ENCODE assay signal across 15 cellular contexts in the genomic region with DNA sequence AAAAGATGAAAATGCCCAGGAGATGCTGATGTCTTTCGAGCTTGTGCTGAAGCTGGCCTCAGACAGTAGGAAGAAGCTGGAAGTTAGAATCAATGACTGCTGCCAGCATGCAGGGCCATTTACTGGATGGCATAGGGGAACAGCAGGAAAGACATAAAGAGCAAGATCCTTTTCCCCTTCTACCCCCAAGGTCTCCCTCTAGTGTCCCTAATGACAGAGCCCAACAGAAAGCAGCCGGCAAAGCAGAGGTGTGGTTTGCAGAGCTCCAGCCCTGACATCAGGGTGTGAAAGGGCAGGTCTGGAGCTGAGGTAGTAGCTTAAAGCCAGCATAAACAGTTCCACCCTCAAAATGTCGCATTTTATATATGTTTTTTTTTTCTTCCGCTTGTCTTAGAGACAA.
DNase-seq lines count a peak whose midpoint lies in the region; TF ChIP-seq lines count a peak whose summit lies in the region.
"Had no signal": no experiment of that assay in that cellular context is flagged by ENCODE, and none has a peak within 500 bp of the region (broad histone marks: within the 10 kb centered on the region; RNA-seq: fewer than 3 reads in every experiment).

No MANE protein-coding gene starts in this region.

- peaks cover 2% of the 10 kb centered on the region for H3K9me3 Mint-ChIP-seq in Calu3 (ENCODE audit: low read depth, unreplicated experiment)
- H3K9me3 Mint-ChIP-seq: CD8-positive, alpha-beta T cell had no signal

- peaks cover 8% of the 10 kb centered on the region for H3K36me3 ChIP-seq in OCI-LY3 (replicated peaks; ENCODE audit: low read depth, low read length)
- H3K36me3 ChIP-seq: HAP-1 had no signal

- H4K20me1 ChIP-seq in OCI-LY3 (ENCODE audit: insufficient read depth, low read length), result no peaks in the 10 kb centered on the region

- H3K4me2 ChIP-seq in OCI-LY3 (ENCODE audit: low read length), result no peak overlapping the region

- H3K9ac ChIP-seq in OCI-LY3 (ENCODE audit: low read length), result no peak overlapping the region

- H3K4me3 Mint-ChIP-seq in Calu3 (ENCODE audit: low read depth, unreplicated experiment), result no peak overlapping the region
- H3K4me3 Mint-ChIP-seq: CD8-positive, alpha-beta T cell had no signal

- H3K27ac ChIP-seq in OCI-LY3 (ENCODE audit: low read length), result no peak overlapping the region
- H3K27ac ChIP-seq: 22Rv1 had no signal

- DNase-seq in DMS153 (lab: John Stamatoyannopoulos, UW), result peak; percentile 19
- no peak for DNase-seq in DMS153 treated with DMSO at 0.1 percent for 48 hours (lab: John Stamatoyannopoulos, UW; ENCODE audit: unreplicated experiment)
- DNase-seq in Calu3, result peak; percentile 6
- peak; percentile 69 for DNase-seq in islet precursor cell
- no peak for DNase-seq in A172 (ENCODE audit: low spot score)
- no peak for DNase-seq in GOT3 (lab: John Stamatoyannopoulos, UW)
- no peak for DNase-seq in NCI-H510A (lab: John Stamatoyannopoulos, UW)
- DNase-seq: CD8-positive, alpha-beta T cell; IMR-90; Karpas-422; NCI-H1417; NCI-H187 treated with DMSO at 0.1 percent for 48 hours had no signal

- H3K27ac Mint-ChIP-seq in Calu3 (ENCODE audit: unreplicated experiment), result no peak overlapping the region
- H3K27ac Mint-ChIP-seq: CD8-positive, alpha-beta T cell had no signal

- no peaks in the 10 kb centered on the region for H3K4me1 Mint-ChIP-seq in Calu3 (ENCODE audit: low read depth, unreplicated experiment)

- intact Hi-C loops in Calu3 (cut with micrococcal nuclease; ENCODE audit: unreplicated experiment), result loop anchor here (10.0 kb wide), 1 partner anchor 169 kb away; no protein-coding TSS in a partner anchor

- H3K4me1 ChIP-seq in OCI-LY3 (ENCODE audit: low read length), result peaks cover 38% of the 10 kb centered on the region
- H3K4me1 ChIP-seq: HAP-1 had no signal

- H3K36me3 Mint-ChIP-seq in Calu3 (ENCODE audit: insufficient read depth, unreplicated experiment), result no peaks in the 10 kb centered on the region
- H3K36me3 Mint-ChIP-seq: CD8-positive, alpha-beta T cell had no signal

- TF ChIP-seq CTCF in Calu3 (IDR thresholded peaks at IDR 0.05; ENCODE audit: unreplicated experiment) (no peak), OCI-LY3 (IDR thresholded peaks at IDR 0.05; ENCODE audit: low read depth, low read length) (peak; percentile 25; the same call in 1 of the 2 replicates)

- peaks cover 6% of the 10 kb centered on the region; the same call in 1 of the 2 replicates for H3K9me3 ChIP-seq in OCI-LY3 (ENCODE audit: insufficient read depth, low read length)
- H3K9me3 ChIP-seq: HAP-1 had no signal

- CTCF ChIA-PET in Calu3 (lab: Charles Lee), result no interaction called here

- H3K27me3 ChIP-seq in OCI-LY3 (ENCODE audit: low read depth, low read length), result no peaks in the 10 kb centered on the region

- H3K4me3 ChIP-seq in OCI-LY3 (ENCODE audit: low read length), result no peak overlapping the region
- H3K4me3 ChIP-seq: HAP-1 had no signal

- H3K79me2 ChIP-seq in OCI-LY3 (ENCODE audit: low read length), result no peaks in the 10 kb centered on the region

- no peaks in the 10 kb centered on the region for H3K27me3 Mint-ChIP-seq in Calu3 (ENCODE audit: unreplicated experiment)

- BruUV-seq in Calu3 (replicated peaks; lab: Mats Ljungman, UMichigan), result no TSS peak

- no peak overlapping the region for H2AFZ ChIP-seq in OCI-LY3 (ENCODE audit: low read depth, low read length)

Comparison
In these comparisons a context has a peak if more than half of its experiments do, and no peak if none do; other contexts are left out.
1. DNase-seq: peak in DMS153 (single experiment), Calu3 (single experiment) and islet precursor cell (single experiment); none in DMS153 treated with DMSO at 0.1 percent for 48 hours (single experiment), A172 (single experiment), GOT3 (single experiment) and NCI-H510A (single experiment).